1 cellular context compared by ENCODE assay signal in the genomic region with DNA sequence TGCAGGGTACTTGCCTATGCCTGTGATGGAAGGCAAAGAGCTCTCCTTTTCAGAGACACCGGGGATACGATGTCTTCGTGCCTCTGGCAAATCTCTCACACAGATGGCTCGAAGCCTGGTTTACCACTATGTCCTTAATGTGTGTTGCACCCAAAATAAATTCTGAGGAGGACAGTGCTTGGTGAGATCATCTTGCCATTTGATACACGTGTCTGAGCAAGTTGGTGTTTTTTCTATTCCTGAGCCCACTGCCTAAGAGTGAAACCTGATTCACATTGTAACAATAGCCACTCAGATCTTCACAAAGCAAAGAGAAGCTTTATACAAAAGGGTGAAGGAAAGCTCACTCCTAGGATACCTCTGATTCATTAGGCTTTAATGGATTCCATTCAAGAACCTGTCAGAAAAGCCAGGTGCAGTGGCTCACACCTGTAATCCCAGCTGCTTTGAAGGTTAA.
TF ChIP-seq lines count a peak whose summit lies in the region.

No MANE protein-coding gene starts in this region.

TF ChIP-seq in GM23338, 12 proteins besides CTCF, POLR2A, EP300 and RAD21 (continued from another document):
- TF ChIP-seq, protein P1, sequence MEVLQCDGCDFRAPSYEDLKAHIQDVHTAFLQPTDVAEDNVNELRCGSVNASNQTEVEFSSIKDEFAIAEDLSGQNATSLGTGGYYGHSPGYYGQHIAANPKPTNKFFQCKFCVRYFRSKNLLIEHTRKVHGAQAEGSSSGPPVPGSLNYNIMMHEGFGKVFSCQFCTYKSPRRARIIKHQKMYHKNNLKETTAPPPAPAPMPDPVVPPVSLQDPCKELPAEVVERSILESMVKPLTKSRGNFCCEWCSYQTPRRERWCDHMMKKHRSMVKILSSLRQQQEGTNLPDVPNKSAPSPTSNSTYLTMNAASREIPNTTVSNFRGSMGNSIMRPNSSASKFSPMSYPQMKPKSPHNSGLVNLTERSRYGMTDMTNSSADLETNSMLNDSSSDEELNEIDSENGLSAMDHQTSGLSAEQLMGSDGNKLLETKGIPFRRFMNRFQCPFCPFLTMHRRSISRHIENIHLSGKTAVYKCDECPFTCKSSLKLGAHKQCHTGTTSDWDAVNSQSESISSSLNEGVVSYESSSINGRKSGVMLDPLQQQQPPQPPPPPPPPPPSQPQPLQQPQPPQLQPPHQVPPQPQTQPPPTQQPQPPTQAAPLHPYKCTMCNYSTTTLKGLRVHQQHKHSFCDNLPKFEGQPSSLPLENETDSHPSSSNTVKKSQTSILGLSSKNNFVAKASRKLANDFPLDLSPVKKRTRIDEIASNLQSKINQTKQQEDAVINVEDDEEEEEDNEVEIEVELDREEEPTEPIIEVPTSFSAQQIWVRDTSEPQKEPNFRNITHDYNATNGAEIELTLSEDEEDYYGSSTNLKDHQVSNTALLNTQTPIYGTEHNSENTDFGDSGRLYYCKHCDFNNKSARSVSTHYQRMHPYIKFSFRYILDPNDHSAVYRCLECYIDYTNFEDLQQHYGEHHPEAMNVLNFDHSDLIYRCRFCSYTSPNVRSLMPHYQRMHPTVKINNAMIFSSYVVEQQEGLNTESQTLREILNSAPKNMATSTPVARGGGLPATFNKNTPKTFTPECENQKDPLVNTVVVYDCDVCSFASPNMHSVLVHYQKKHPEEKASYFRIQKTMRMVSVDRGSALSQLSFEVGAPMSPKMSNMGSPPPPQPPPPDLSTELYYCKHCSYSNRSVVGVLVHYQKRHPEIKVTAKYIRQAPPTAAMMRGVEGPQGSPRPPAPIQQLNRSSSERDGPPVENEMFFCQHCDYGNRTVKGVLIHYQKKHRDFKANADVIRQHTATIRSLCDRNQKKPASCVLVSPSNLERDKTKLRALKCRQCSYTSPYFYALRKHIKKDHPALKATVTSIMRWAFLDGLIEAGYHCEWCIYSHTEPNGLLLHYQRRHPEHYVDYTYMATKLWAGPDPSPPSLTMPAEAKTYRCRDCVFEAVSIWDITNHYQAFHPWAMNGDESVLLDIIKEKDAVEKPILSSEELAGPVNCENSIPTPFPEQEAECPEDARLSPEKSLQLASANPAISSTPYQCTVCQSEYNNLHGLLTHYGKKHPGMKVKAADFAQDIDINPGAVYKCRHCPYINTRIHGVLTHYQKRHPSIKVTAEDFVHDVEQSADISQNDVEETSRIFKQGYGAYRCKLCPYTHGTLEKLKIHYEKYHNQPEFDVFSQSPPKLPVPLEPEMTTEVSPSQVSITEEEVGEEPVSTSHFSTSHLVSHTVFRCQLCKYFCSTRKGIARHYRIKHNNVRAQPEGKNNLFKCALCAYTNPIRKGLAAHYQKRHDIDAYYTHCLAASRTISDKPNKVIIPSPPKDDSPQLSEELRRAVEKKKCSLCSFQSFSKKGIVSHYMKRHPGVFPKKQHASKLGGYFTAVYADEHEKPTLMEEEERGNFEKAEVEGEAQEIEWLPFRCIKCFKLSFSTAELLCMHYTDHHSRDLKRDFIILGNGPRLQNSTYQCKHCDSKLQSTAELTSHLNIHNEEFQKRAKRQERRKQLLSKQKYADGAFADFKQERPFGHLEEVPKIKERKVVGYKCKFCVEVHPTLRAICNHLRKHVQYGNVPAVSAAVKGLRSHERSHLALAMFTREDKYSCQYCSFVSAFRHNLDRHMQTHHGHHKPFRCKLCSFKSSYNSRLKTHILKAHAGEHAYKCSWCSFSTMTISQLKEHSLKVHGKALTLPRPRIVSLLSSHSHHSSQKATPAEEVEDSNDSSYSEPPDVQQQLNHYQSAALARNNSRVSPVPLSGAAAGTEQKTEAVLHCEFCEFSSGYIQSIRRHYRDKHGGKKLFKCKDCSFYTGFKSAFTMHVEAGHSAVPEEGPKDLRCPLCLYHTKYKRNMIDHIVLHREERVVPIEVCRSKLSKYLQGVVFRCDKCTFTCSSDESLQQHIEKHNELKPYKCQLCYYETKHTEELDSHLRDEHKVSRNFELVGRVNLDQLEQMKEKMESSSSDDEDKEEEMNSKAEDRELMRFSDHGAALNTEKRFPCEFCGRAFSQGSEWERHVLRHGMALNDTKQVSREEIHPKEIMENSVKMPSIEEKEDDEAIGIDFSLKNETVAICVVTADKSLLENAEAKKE (CRISPR knock-in tag; IDR thresholded peaks at IDR 0.05): no peak
- TF ChIP-seq ZNF331 (CRISPR knock-in tag; IDR thresholded peaks at IDR 0.05; ENCODE audit: low read depth) (no peak), POLR2AphosphoS5 (IDR thresholded peaks at IDR 0.05; ENCODE audit: low read depth) (no peak), CREB1 (CRISPR knock-in tag; IDR thresholded peaks at IDR 0.05; ENCODE audit: low read depth) (no peak), EZH2phosphoT487 (IDR thresholded peaks at IDR 0.05; ENCODE audit: unreplicated experiment) (no peak), STAT1 (IDR thresholded peaks at IDR 0.05; ENCODE audit: unreplicated experiment) (no peak), ZNF114 (CRISPR knock-in tag; IDR thresholded peaks at IDR 0.05) (no peak), JUNB (IDR thresholded peaks at IDR 0.05; ENCODE audit: unreplicated experiment) (no peak), NANOG (IDR thresholded peaks at IDR 0.05; ENCODE audit: borderline replicate concordance) (no peak)
- TF ChIP-seq, protein P2, sequence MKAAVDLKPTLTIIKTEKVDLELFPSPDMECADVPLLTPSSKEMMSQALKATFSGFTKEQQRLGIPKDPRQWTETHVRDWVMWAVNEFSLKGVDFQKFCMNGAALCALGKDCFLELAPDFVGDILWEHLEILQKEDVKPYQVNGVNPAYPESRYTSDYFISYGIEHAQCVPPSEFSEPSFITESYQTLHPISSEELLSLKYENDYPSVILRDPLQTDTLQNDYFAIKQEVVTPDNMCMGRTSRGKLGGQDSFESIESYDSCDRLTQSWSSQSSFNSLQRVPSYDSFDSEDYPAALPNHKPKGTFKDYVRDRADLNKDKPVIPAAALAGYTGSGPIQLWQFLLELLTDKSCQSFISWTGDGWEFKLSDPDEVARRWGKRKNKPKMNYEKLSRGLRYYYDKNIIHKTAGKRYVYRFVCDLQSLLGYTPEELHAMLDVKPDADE (IDR thresholded peaks at IDR 0.05): no peak
